ENCODE assay signal across 25 cellular contexts in the genomic region with DNA sequence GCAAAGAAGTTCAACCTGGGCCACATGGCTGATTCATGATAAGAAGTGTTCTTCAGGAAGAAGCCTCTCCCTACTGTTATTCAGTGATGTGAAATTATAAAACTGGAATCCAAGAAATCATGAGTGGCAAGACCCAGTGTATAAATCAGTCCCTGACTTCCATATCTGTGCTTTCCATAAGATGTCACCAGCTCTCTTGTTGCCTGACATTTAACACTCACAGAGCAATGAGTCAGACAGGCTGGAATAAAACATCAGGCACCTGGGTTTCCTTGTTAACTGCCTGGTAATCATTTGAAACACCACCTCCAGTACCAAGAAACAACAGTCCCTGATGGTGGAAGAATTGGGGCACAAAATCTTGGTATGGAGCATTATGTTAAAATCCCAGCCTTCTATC.
DNase-seq lines count a peak whose midpoint lies in the region; FAIRE-seq and TF ChIP-seq lines count a peak whose summit lies in the region.
"Had no signal": no experiment of that assay in that cellular context is flagged by ENCODE, and none has a peak within 500 bp of the region (broad histone marks: within the 10 kb centered on the region; RNA-seq: fewer than 3 reads in every experiment).

No MANE protein-coding gene starts in this region.

- no peaks in the 10 kb centered on the region for H3K27me3 ChIP-seq in keratinocyte (ENCODE audit: control insufficient read depth, extremely low read depth, insufficient read depth, low read length)
- H3K27me3 ChIP-seq: dorsolateral prefrontal cortex, transverse colon had no signal

- no peaks in the 10 kb centered on the region for H3K36me3 ChIP-seq in keratinocyte (ENCODE audit: control insufficient read depth in 2 of 2, extremely low read depth in 1 of 2, insufficient read depth in 2 of 2, low read length in 2 of 2)
- H3K36me3 ChIP-seq: lower lobe of right lung, transverse colon had no signal

- TF ChIP-seq CTCF in brain (conservative IDR thresholded peaks at IDR 0.05) (no peak), keratinocyte (optimal IDR thresholded peaks at IDR 0.05 in 1 of 3, IDR thresholded peaks at IDR 0.05 in 1 of 3, conservative IDR thresholded peaks at IDR 0.05 in 1 of 3; ENCODE audit: extremely low read depth in 1 of 3, insufficient read depth in 2 of 3, low read length in 3 of 3) (peak in 1 of 3 experiments; percentile 29), GM13977 (IDR thresholded peaks at IDR 0.05; ENCODE audit: extremely low read depth, insufficient read depth, missing control alignments) (no peak)

- no peaks in the 10 kb centered on the region for H3K36me3 Mint-ChIP-seq in brain
- H3K36me3 Mint-ChIP-seq: CD8-positive, alpha-beta T cell had no signal

- no peak overlapping the region for H3K4me3 Mint-ChIP-seq in brain
- H3K4me3 Mint-ChIP-seq: CD8-positive, alpha-beta T cell; T-helper 17 cell had no signal

- peaks cover 6% of the 10 kb centered on the region for H3K27me3 Mint-ChIP-seq in brain
- H3K27me3 Mint-ChIP-seq: T-helper 17 cell had no signal

- H3K27ac Mint-ChIP-seq in brain = peak overlapping the region in 3 of 5 experiments; percentile 4 to 56 (median 25)
- H3K27ac Mint-ChIP-seq: CD8-positive, alpha-beta T cell; T-helper 17 cell had no signal

- no peaks in the 10 kb centered on the region for H3K79me2 ChIP-seq in keratinocyte (ENCODE audit: control insufficient read depth, insufficient read depth, low read length)

- DNase-seq in NCI-H2107 treated with DMSO at 0.1 percent for 48 hours (lab: John Stamatoyannopoulos, UW; ENCODE audit: unreplicated experiment) (peak; percentile 6), NCI-H2107 (lab: John Stamatoyannopoulos, UW) (no peak), M059J (ENCODE audit: low read depth) (peak; percentile 71), keratinocyte (ENCODE audit: low read depth, low spot score) (no peak), middle frontal gyrus (ENCODE audit: extremely low spot score, low spot score) (no peak), GM13977 (ENCODE audit: low spot score) (no peak), GM12891 (ENCODE audit: insufficient read length, low spot score) (no peak)
- DNase-seq: 8988T; activated CD4-positive, alpha-beta T cell treated with anti-CD3 and anti-CD28 coated beads for 4 hours; activated naive CD4-positive, alpha-beta T cell treated with Interleukin-2 at 50 U/mL for 16 hours; activated T-cell treated with anti-CD3 and anti-CD28 coated beads, Interleukin-2, amount 50 U/mL, for 48 hours; AML-193; CD8-positive, alpha-beta T cell; DND-41; dorsolateral prefrontal cortex; KBM-7; lower lobe of right lung; NCI-H2029; SIG-M5; stimulated activated CD4-positive, alpha-beta T cell treated with anti-CD3 and anti-CD28 coated beads, Interleukin-12 subunit alpha, Interleukin-12 subunit beta, amount 100 ng/mL, for 4 hours; T-helper 17 cell; transverse colon had no signal

- in situ Hi-C loops in GM13977 (cut with MboI; ENCODE audit: low pct_unique_long_range_greater_than_20kb, low sequenced_read_pairs, unreplicated experiment) = no loop called here

- no peaks in the 10 kb centered on the region for H3K9me1 ChIP-seq in keratinocyte (ENCODE audit: control insufficient read depth, extremely low read depth, insufficient read depth, low read length)

- TF ChIP-seq POLR2A in GM12891 (IDR thresholded peaks at IDR 0.05; ENCODE audit: low read depth, low read length) = no peak

- no peak overlapping the region for H3K4me2 ChIP-seq in keratinocyte (ENCODE audit: control insufficient read depth, extremely low read depth, insufficient read depth, low read depth, low read length)

- no peaks in the 10 kb centered on the region for H3K9me3 ChIP-seq in keratinocyte (ENCODE audit: control insufficient read depth, low read depth, low read length)
- H3K9me3 ChIP-seq: lower lobe of right lung, transverse colon had no signal

- H3K4me3 ChIP-seq in keratinocyte (ENCODE audit: control insufficient read depth in 2 of 3, extremely low read depth in 1 of 3, insufficient read depth in 2 of 3, low read depth in 1 of 3, low read length in 3 of 3) = no peak overlapping the region
- H3K4me3 ChIP-seq: dorsolateral prefrontal cortex, lower lobe of right lung, transverse colon had no signal

- no peaks in the 10 kb centered on the region for H4K20me1 ChIP-seq in keratinocyte (ENCODE audit: control insufficient read depth, extremely low read depth, insufficient read depth, low read length)

- dilution Hi-C loops in keratinocyte (cut with MboI; ENCODE audit: extremely low pct_ligation_motif_present, low sequenced_read_pairs) = no loop called here

- peaks cover 2 to 27% (median 6%) of the 10 kb centered on the region in 5 experiments for H3K9me3 Mint-ChIP-seq in brain

- FAIRE-seq in keratinocyte (lab: Jason Lieb, UNC) (peak; percentile 74), GM12891 (lab: Jason Lieb, UNC) (no peak)
- FAIRE-seq: GM12892, GM19239 had no signal

- H3K4me1 ChIP-seq in keratinocyte (ENCODE audit: control insufficient read depth, extremely low read depth, insufficient read depth, low read length) = peaks cover 15% of the 10 kb centered on the region
- H3K4me1 ChIP-seq: lower lobe of right lung, transverse colon had no signal

- H3K4me1 Mint-ChIP-seq in brain = peaks cover 46% of the 10 kb centered on the region
- H3K4me1 Mint-ChIP-seq: T-helper 17 cell had no signal

- H3K27ac ChIP-seq in keratinocyte (ENCODE audit: control insufficient read depth, insufficient read depth, low read length) = no peak overlapping the region
- H3K27ac ChIP-seq: dorsolateral prefrontal cortex, lower lobe of right lung, transverse colon had no signal

- H2AFZ ChIP-seq in keratinocyte (ENCODE audit: control insufficient read depth, low read length) = no peak overlapping the region

- H3K9ac ChIP-seq in keratinocyte (ENCODE audit: control insufficient read depth, extremely low read depth, insufficient read depth, low read length) = no peak overlapping the region

TF ChIP-seq in GM12891, 5 proteins besides CTCF, POLR2A, EP300 and RAD21:
- TF ChIP-seq POU2F2 (IDR thresholded peaks at IDR 0.05; ENCODE audit: low read depth, low read length) = no peak
- TF ChIP-seq POLR2AphosphoS5 (IDR thresholded peaks at IDR 0.05; ENCODE audit: low read depth, low read length) = no peak
- TF ChIP-seq PAX5 (IDR thresholded peaks at IDR 0.05; ENCODE audit: insufficient read depth, low read length, severe bottlenecking) = no peak
- no peak for TF ChIP-seq SPI1 (IDR thresholded peaks at IDR 0.05; ENCODE audit: low read depth, low read length)
- TF ChIP-seq TAF1 (IDR thresholded peaks at IDR 0.05; ENCODE audit: low read depth, low read length) = no peak
TF ChIP-seq in GM12891: peak in this region for 0.

Comparison
In these comparisons a context has a peak if more than half of its experiments do, and no peak if none do; other contexts are left out.
1. DNase-seq: peak in NCI-H2107 treated with DMSO at 0.1 percent for 48 hours (single experiment) and M059J (single experiment); none in NCI-H2107 (single experiment), keratinocyte (single experiment), middle frontal gyrus (single experiment), GM13977 (single experiment) and GM12891 (single experiment).